9 cellular contexts compared by ENCODE assay signal in the genomic region with DNA sequence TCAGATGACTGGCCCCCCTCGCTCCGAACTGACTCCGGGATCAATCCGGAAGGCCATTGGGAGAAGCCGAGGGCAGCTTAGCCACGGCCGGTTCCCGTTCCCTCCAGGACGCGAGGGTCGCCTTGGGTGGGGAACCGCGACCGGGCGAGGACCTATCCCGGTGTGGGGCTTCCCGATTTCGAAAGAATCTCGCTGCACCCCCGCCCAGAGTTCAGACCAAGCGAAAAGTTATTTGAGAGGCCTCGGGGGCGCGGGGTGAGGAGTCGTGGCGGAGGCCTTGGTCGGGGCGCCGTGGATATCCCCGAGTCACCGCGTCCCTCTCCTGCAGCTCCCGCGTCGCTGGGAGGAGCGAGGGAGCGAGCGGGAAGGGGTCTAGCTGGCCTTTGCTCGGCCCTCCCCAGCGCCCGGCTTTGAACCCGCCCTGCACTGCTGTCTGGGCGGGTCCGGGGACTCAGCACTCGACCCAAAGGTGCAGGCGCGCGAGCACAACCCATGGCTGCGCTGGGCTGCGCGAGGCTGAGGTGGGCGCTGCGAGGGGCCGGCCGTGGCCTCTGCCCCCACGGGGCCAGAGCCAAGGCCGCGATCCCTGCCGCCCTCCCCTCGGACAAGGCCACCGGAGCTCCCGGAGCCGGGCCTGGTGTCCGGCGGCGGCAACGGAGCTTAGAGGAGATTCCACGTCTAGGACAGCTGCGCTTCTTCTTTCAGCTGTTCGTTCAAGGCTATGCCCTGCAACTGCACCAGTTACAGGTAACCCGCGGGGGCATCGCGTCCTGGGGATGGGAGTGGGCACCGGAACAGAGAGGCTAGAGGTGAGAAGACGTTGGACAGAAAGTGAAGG. TPM values are rescaled to one million over a fixed set of nuclear protein-coding genes. Genes with fewer than 3 reads are reported as not detected.
A peak's percentile ranks its signal among the peaks of the same experiment; 100 is the strongest.
DNase-seq lines count a peak whose midpoint lies in the region; ATAC-seq and TF ChIP-seq lines count a peak whose summit lies in the region.
"Had no signal": no experiment of that assay in that cellular context is flagged by ENCODE, and none has a peak within 500 bp of the region (broad histone marks: within the 10 kb centered on the region; RNA-seq: fewer than 3 reads in every experiment).

A gene (plus strand): TSS at position 457 of the 838 bp plus-strand sequence. CDS start 36 bp downstream, at position 493.

- peak; percentile 47 for ATAC-seq in foreskin keratinocyte
- no peak for ATAC-seq in HG03025 (IDR thresholded peaks at IDR 0.05; ENCODE audit: low FRiP score, unreplicated experiment)
- no peak for ATAC-seq in HG02840 (IDR thresholded peaks at IDR 0.05; ENCODE audit: low FRiP score, unreplicated experiment)
- ATAC-seq in GM21825 (IDR thresholded peaks at IDR 0.05; ENCODE audit: unreplicated experiment): no peak

- TF ChIP-seq CTCF in foreskin keratinocyte (conservative IDR thresholded peaks at IDR 0.05) (no peak), nephron (IDR thresholded peaks at IDR 0.05; ENCODE audit: unreplicated experiment in 3 of 3) (no peak)

- DNase-seq in SJCRH30 (peak; percentile 20), foreskin keratinocyte (no peak)
- no peak for DNase-seq in T-helper 2 cell treated with Interferon-gamma antibody and Interleukin-4, amounts not matched to agents 5 μg/mL and 100 μg/mL, for 36 hours (ENCODE audit: low spot score)

- H3K27ac Mint-ChIP-seq in nephron: peak within 1 kb of the TSS; percentile 52 to 84 (median 75)
- no peak within 1 kb of the TSS for H3K27ac Mint-ChIP-seq in T-helper 2 cell treated with Interferon-gamma antibody and Interleukin-4, amounts not matched to agents 5 μg/mL and 100 μg/mL, for 36 hours

- no peaks in the 10 kb centered on the region for H3K4me1 ChIP-seq in SJCRH30
- H3K4me1 ChIP-seq in foreskin keratinocyte: no peaks in the 10 kb centered on the region

- peak within 1 kb of the TSS; percentile 55 for H3K27ac ChIP-seq in SJCRH30
- H3K27ac ChIP-seq in foreskin keratinocyte: no peak within 1 kb of the TSS

- peaks cover 19% of the 10 kb centered on the region for H3K27me3 Mint-ChIP-seq in nephron (ENCODE audit: low read depth)
- H3K27me3 Mint-ChIP-seq in T-helper 2 cell treated with Interferon-gamma antibody and Interleukin-4, amounts not matched to agents 5 μg/mL and 100 μg/mL, for 36 hours (ENCODE audit: low read depth): peaks cover 59% of the 10 kb centered on the region

- peaks cover 13% of the 10 kb centered on the region for H3K36me3 Mint-ChIP-seq in nephron (ENCODE audit: low read depth)
- no peaks in the 10 kb centered on the region for H3K36me3 Mint-ChIP-seq in T-helper 2 cell treated with Interferon-gamma antibody and Interleukin-4, amounts not matched to agents 5 μg/mL and 100 μg/mL, for 36 hours (ENCODE audit: low read depth)

- no peaks in the 10 kb centered on the region for H3K9me3 ChIP-seq in SJCRH30 (replicated peaks)

- H3K4me3 ChIP-seq in GM08714 (ENCODE audit: low read length): peak within 1 kb of the TSS; percentile 13; the same call in 1 of the 2 replicates
- H3K4me3 ChIP-seq in SJCRH30: peak within 1 kb of the TSS; percentile 59

- H3K4me1 Mint-ChIP-seq in nephron: peaks cover 43% of the 10 kb centered on the region
- peaks cover 2% of the 10 kb centered on the region for H3K4me1 Mint-ChIP-seq in T-helper 2 cell treated with Interferon-gamma antibody and Interleukin-4, amounts not matched to agents 5 μg/mL and 100 μg/mL, for 36 hours (ENCODE audit: low read depth)

- no peaks in the 10 kb centered on the region for H3K27me3 ChIP-seq in SJCRH30
- H3K27me3 ChIP-seq in foreskin keratinocyte: peaks cover 40% of the 10 kb centered on the region

- peaks cover 4% of the 10 kb centered on the region for H3K9me3 Mint-ChIP-seq in nephron
- H3K9me3 Mint-ChIP-seq in T-helper 2 cell treated with Interferon-gamma antibody and Interleukin-4, amounts not matched to agents 5 μg/mL and 100 μg/mL, for 36 hours: peaks cover 5% of the 10 kb centered on the region

- peak within 1 kb of the TSS; percentile 84 to 87 (median 86) for H3K4me3 Mint-ChIP-seq in nephron
- H3K4me3 Mint-ChIP-seq in T-helper 2 cell treated with Interferon-gamma antibody and Interleukin-4, amounts not matched to agents 5 μg/mL and 100 μg/mL, for 36 hours: no peak within 1 kb of the TSS

- no peaks in the 10 kb centered on the region for H3K36me3 ChIP-seq in SJCRH30

RNA-seq across cellular contexts. Expression of the gene that starts here (rescaled TPM):
- total RNA-seq in SJCRH30 (2014; rRNA removed; shearing (Covaris generic)): 3.2 and 3.6 TPM in 2 replicates
- total RNA-seq in foreskin keratinocyte: 0.44 and 0.56 TPM in 2 replicates
- 0.39 and 0.58 TPM in 2 replicates for polyA plus RNA-seq in foreskin keratinocyte
- total RNA-seq: HT1080 had no signal

Comparison
In these comparisons a context has a peak if more than half of its experiments do, and no peak if none do; other contexts are left out.
1. Peak in ATAC-seq in foreskin keratinocyte; RNA of the gene not detected or under 1 TPM.
2. DNase-seq: peak in SJCRH30 (2 of 2); none in foreskin keratinocyte (0 of 2) and T-helper 2 cell treated with Interferon-gamma antibody and Interleukin-4, amounts not matched to agents 5 μg/mL and 100 μg/mL, for 36 hours (single experiment).